Comparison of ENCODE assay signal across 8 cellular contexts in the genomic region with DNA sequence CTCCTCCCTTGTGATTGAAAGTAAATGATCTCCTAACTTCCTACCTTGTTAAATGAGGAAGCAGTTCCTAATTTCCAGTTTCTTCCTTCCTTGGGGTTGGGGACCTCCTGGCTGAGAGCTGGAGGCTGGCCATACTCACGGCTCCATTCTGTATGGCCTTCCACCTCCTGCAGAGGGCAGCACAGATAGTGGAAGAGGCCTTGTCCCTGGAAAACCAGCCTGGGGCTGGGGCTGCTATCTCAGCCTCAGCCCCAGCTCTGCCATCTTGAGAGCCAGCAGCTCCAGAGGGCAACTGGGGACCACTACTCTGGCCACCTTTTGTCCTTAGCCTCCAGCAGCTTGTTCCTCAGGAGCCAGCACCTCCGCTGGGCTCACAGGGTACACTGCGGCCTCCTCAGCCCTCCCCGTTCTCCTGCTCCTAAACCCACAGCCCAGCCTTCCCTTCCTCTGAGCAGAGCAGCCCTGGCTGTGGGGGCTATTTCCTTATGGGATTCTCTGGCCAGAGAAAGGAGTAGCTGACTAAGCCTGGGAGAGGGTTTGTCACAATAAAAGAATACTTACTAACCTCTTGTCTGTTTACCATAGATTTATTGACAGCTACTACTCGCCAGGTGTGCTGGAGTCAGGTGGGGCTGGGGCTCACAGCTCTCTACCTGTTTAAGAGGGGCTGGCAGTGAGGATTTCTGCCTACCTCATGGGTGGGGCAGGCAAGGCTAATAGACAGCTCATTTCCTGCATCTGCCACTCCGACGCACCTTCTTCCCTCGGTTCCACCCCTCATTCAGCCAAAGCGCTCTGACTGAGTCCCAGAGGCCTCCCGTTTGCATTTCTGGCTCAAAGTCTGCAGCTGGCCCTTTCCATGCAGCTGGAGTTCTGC. TPM values are rescaled to one million over a fixed set of nuclear protein-coding genes. Genes with fewer than 3 reads are reported as not detected.
DNase-seq lines count a peak whose midpoint lies in the region; ATAC-seq and TF ChIP-seq lines count a peak whose summit lies in the region.

No MANE protein-coding gene starts in this region.

- H3K79me2 ChIP-seq in parathyroid adenoma = no peaks in the 10 kb centered on the region

- no peak overlapping the region for H3K4me2 ChIP-seq in parathyroid adenoma (ENCODE audit: low read length)

- no peak overlapping the region for H2AFZ ChIP-seq in parathyroid adenoma

- H3K27me3 Mint-ChIP-seq in activated naive CD4-positive, alpha-beta T cell treated with anti-CD3 and anti-CD28 coated beads for 36 hours (ENCODE audit: low read depth) = no peaks in the 10 kb centered on the region

- H3K27me3 ChIP-seq in SJCRH30 = no peaks in the 10 kb centered on the region
- H3K27me3 ChIP-seq in gastroesophageal sphincter = no peaks in the 10 kb centered on the region
- H3K27me3 ChIP-seq in parathyroid adenoma (ENCODE audit: control insufficient read depth, insufficient read depth, low read length) = no peaks in the 10 kb centered on the region

- peaks cover 14% of the 10 kb centered on the region for H3K4me1 Mint-ChIP-seq in activated naive CD4-positive, alpha-beta T cell treated with anti-CD3 and anti-CD28 coated beads for 36 hours (ENCODE audit: low read depth)

- 20 to 60% methylated on average over 1 to 3 of the region's 10 CpGs for WGBS in gastroesophageal sphincter (ENCODE audit: low coverage in 1 of 2), 2 donors

- DNase-seq in G401 (ENCODE audit: low spot score) (peak; percentile 50), LNCaP clone FGC (ENCODE audit: low read depth) (no peak), SJCRH30 (peak; percentile 70 to 85)
- DNase-seq in activated naive CD4-positive, alpha-beta T cell treated with anti-CD3 and anti-CD28 coated beads for 36 hours = peak; percentile 77

- H3K36me3 Mint-ChIP-seq in activated naive CD4-positive, alpha-beta T cell treated with anti-CD3 and anti-CD28 coated beads for 36 hours (ENCODE audit: low read depth) = no peaks in the 10 kb centered on the region

- H3K4me1 ChIP-seq in SJCRH30 (no peaks in the 10 kb centered on the region), gastroesophageal sphincter (peaks cover 0 to 16% (median 2%) of the 10 kb centered on the region in 3 donors), parathyroid adenoma (peaks cover 6% of the 10 kb centered on the region)

- H3K9me3 ChIP-seq in SJCRH30 (replicated peaks) (no peaks in the 10 kb centered on the region), gastroesophageal sphincter (no peaks in the 10 kb centered on the region), parathyroid adenoma (ENCODE audit: control insufficient read depth, low read length) (no peaks in the 10 kb centered on the region)

- in situ Hi-C loops in G401 (cut with HindIII; ENCODE audit: low sequenced_read_pairs) = no loop called here

- no peak for TF ChIP-seq POLR2A in gastroesophageal sphincter (IDR thresholded peaks at IDR 0.05)

- H3K27ac ChIP-seq in SJCRH30 = no peak overlapping the region
- peak overlapping the region in 2 of 4 donors; percentile 8 to 23 for H3K27ac ChIP-seq in gastroesophageal sphincter
- H3K27ac ChIP-seq in parathyroid adenoma = no peak overlapping the region

- intact Hi-C loops in activated naive CD4-positive, alpha-beta T cell treated with anti-CD3 and anti-CD28 coated beads for 36 hours (cut with micrococcal nuclease) = loop anchor here (1.0 to 5.0 kb wide), 3 partner anchors 74 to 198 kb away; partner anchors contain the start of genes FAM229A and TSSK3

- ATAC-seq in gastroesophageal sphincter (peak; percentile 60), HG03432 (IDR thresholded peaks at IDR 0.05; ENCODE audit: unreplicated experiment) (no peak), GM21526 (IDR thresholded peaks at IDR 0.05; ENCODE audit: low FRiP score, unreplicated experiment) (no peak)

- CTCF ChIA-PET in activated naive CD4-positive, alpha-beta T cell treated with anti-CD3 and anti-CD28 coated beads for 36 hours (lab: Charles Lee) = interaction anchor here (0.6 to 3.7 kb wide), 60 partner anchors 7 to 407 kb away, joined by 3 to 42 read pairs (median 4); partner anchors contain the start of genes BSDC1, CCDC28B, DCDC2B and FAM167B

- no peak for TF ChIP-seq EP300 in gastroesophageal sphincter (IDR thresholded peaks at IDR 0.05)

- H3K36me3 ChIP-seq in SJCRH30 (no peaks in the 10 kb centered on the region), gastroesophageal sphincter (peaks cover 0 to 78% of the 10 kb centered on the region in 2 donors), parathyroid adenoma (ENCODE audit: control insufficient read depth, insufficient read depth, low read length) (no peaks in the 10 kb centered on the region)

- H3K9me3 Mint-ChIP-seq in activated naive CD4-positive, alpha-beta T cell treated with anti-CD3 and anti-CD28 coated beads for 36 hours = no peaks in the 10 kb centered on the region

- H3K4me3 ChIP-seq in LNCaP clone FGC (ENCODE audit: low read depth, low read length) = no peak overlapping the region
- H3K4me3 ChIP-seq in SJCRH30 = no peak overlapping the region
- no peak overlapping the region for H3K4me3 ChIP-seq in gastroesophageal sphincter
- H3K4me3 ChIP-seq in parathyroid adenoma (ENCODE audit: low read depth, low read length) = no peak overlapping the region

- TF ChIP-seq CTCF in LNCaP clone FGC (IDR thresholded peaks at IDR 0.05; ENCODE audit: control insufficient read depth, extremely low read depth, insufficient read depth) (peak; percentile 89), gastroesophageal sphincter (IDR thresholded peaks at IDR 0.05) (peak in 3 of 4 experiments; percentile 46 to 72 (median 71)), parathyroid adenoma (IDR thresholded peaks at IDR 0.05) (peak; percentile 46)

- no peak overlapping the region for H3K9ac ChIP-seq in parathyroid adenoma

- H3K4me3 Mint-ChIP-seq in activated naive CD4-positive, alpha-beta T cell treated with anti-CD3 and anti-CD28 coated beads for 36 hours = no peak overlapping the region

- H3K27ac Mint-ChIP-seq in activated naive CD4-positive, alpha-beta T cell treated with anti-CD3 and anti-CD28 coated beads for 36 hours = no peak overlapping the region

RNA-seq across cellular contexts. Expression of gene TMEM234, which starts 6.3 kb away (rescaled TPM):
- 11.8 and 17.0 TPM in 2 replicates for total RNA-seq in G401 (2014; rRNA removed; shearing (Covaris generic))
- 8.7 and 9.9 TPM in 2 replicates for total RNA-seq in SJCRH30 (2014; rRNA removed; shearing (Covaris generic))
- 1 to 10 TPM; 5.1 to 6.4 TPM for total RNA-seq in activated naive CD4-positive, alpha-beta T cell treated with anti-CD3 and anti-CD28 coated beads for 36 hours
- total RNA-seq in gastroesophageal sphincter = 10 to 100 TPM in 2 of 4 donors, 1 to 10 TPM in 2; 3.5 to 17.9 (median 9.9) TPM

RNA-seq across cellular contexts. Expression of gene EIF3I, which starts 6.3 kb away (rescaled TPM):
- total RNA-seq in G401 (2014; rRNA removed; shearing (Covaris generic)) = 451 and 486 TPM in 2 replicates
- total RNA-seq in SJCRH30 (2014; rRNA removed; shearing (Covaris generic)) = 290 and 295 TPM in 2 replicates
- total RNA-seq in activated naive CD4-positive, alpha-beta T cell treated with anti-CD3 and anti-CD28 coated beads for 36 hours = 100 to 1,000 TPM; 382 to 391 TPM
- 100 to 1,000 TPM; 123 to 224 (median 171) TPM for total RNA-seq in gastroesophageal sphincter

RNA-seq across cellular contexts. Expression of gene DCDC2B, which starts 7.0 kb away (rescaled TPM):
- not detected in 2 replicates for total RNA-seq in G401 (2014; rRNA removed; shearing (Covaris generic))
- not detected in 2 replicates for total RNA-seq in SJCRH30 (2014; rRNA removed; shearing (Covaris generic))
- total RNA-seq in activated naive CD4-positive, alpha-beta T cell treated with anti-CD3 and anti-CD28 coated beads for 36 hours = not detected
- total RNA-seq in gastroesophageal sphincter = not detected

RNA-seq across cellular contexts. Expression of gene IQCC, which starts 10.4 kb away (rescaled TPM):
- 3.3 and 4.0 TPM in 2 replicates for total RNA-seq in G401 (2014; rRNA removed; shearing (Covaris generic))
- 5.6 and 6.1 TPM in 2 replicates for total RNA-seq in SJCRH30 (2014; rRNA removed; shearing (Covaris generic))
- 1 to 10 TPM; 4.8 to 5.9 TPM for total RNA-seq in activated naive CD4-positive, alpha-beta T cell treated with anti-CD3 and anti-CD28 coated beads for 36 hours
- total RNA-seq in gastroesophageal sphincter = 1 to 10 TPM in 2 of 4 donors, under 1 TPM in 2; 0.69 to 1.9 (median 1.3) TPM

RNA-seq across cellular contexts. Expression of gene CCDC28B, which starts 15.5 kb away (rescaled TPM):
- 24.4 and 30.9 TPM in 2 replicates for total RNA-seq in G401 (2014; rRNA removed; shearing (Covaris generic))
- total RNA-seq in SJCRH30 (2014; rRNA removed; shearing (Covaris generic)) = 8.8 and 11.3 TPM in 2 replicates
- total RNA-seq in activated naive CD4-positive, alpha-beta T cell treated with anti-CD3 and anti-CD28 coated beads for 36 hours = 10 to 100 TPM; 13.1 to 14.8 TPM
- 1 to 10 TPM; 2.7 to 8.0 (median 5.6) TPM for total RNA-seq in gastroesophageal sphincter
